ENCODE assay signal across 2 cellular contexts in the genomic region with DNA sequence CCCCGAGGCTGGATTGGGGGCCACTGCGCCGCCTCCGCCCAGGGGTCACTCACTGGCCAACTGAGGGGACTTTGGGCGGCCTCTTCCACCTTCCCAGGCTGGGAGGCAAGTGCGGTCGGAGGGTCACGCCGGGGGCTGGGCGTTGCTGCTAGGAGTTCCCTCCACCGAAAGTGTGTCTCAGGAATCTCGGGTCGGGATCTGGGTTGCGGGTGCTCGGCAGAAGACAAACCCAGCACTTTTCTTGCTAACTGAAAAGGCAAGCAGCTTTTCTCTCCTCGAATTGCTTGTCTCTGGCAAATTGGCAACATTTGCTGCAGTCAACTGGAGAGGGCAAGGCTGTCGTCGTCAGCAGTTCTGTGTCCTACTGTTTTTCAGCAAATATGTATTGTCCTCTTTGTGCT.
TF ChIP-seq lines count a peak whose summit lies in the region.

No MANE protein-coding gene starts in this region.

TF ChIP-seq in Ishikawa, 13 proteins besides CTCF, POLR2A, EP300 and RAD21 (continued from another document):
- TF ChIP-seq, protein P1, sequence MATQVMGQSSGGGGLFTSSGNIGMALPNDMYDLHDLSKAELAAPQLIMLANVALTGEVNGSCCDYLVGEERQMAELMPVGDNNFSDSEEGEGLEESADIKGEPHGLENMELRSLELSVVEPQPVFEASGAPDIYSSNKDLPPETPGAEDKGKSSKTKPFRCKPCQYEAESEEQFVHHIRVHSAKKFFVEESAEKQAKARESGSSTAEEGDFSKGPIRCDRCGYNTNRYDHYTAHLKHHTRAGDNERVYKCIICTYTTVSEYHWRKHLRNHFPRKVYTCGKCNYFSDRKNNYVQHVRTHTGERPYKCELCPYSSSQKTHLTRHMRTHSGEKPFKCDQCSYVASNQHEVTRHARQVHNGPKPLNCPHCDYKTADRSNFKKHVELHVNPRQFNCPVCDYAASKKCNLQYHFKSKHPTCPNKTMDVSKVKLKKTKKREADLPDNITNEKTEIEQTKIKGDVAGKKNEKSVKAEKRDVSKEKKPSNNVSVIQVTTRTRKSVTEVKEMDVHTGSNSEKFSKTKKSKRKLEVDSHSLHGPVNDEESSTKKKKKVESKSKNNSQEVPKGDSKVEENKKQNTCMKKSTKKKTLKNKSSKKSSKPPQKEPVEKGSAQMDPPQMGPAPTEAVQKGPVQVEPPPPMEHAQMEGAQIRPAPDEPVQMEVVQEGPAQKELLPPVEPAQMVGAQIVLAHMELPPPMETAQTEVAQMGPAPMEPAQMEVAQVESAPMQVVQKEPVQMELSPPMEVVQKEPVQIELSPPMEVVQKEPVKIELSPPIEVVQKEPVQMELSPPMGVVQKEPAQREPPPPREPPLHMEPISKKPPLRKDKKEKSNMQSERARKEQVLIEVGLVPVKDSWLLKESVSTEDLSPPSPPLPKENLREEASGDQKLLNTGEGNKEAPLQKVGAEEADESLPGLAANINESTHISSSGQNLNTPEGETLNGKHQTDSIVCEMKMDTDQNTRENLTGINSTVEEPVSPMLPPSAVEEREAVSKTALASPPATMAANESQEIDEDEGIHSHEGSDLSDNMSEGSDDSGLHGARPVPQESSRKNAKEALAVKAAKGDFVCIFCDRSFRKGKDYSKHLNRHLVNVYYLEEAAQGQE (IDR thresholded peaks at IDR 0.05; ENCODE audit: low read depth) = no peak
- TF ChIP-seq CREB1 (IDR thresholded peaks at IDR 0.05; ENCODE audit: low read depth) (no peak), TEAD4 (IDR thresholded peaks at IDR 0.05) (no peak), MAX (IDR thresholded peaks at IDR 0.05) (peak; percentile 5; the same call in 1 of the 2 replicates)

TF ChIP-seq in K562, 482 proteins besides CTCF, POLR2A, EP300 and RAD21 (continued from another document):
- TF ChIP-seq MAZ (CRISPR knock-in tag; conservative IDR thresholded peaks at IDR 0.05 in 1 of 2, IDR thresholded peaks at IDR 0.05 in 1 of 2) (peak in 1 of 2 experiments; percentile 3; a peak in 1 of 4 replicates), DPF2 (IDR thresholded peaks at IDR 0.05) (peak; percentile 36; the same call in 1 of the 2 replicates), NCOA1 (IDR thresholded peaks at IDR 0.05; ENCODE audit: low read depth) (no peak), ZNF316 (IDR thresholded peaks at IDR 0.05) (peak; percentile 30; the same call in 1 of the 2 replicates), NFYB (IDR thresholded peaks at IDR 0.05; ENCODE audit: extremely low read depth, insufficient read length) (no peak), NFIX (CRISPR knock-in tag; IDR thresholded peaks at IDR 0.05; ENCODE audit: low read depth) (no peak), NR1H2 (CRISPR knock-in tag; IDR thresholded peaks at IDR 0.05) (no peak), PHF8 (IDR thresholded peaks at IDR 0.05; ENCODE audit: borderline replicate concordance, low read length) (peak; percentile 28; the same call in 1 of the 2 replicates), MCM2 (IDR thresholded peaks at IDR 0.05; ENCODE audit: low read depth) (no peak)
- TF ChIP-seq, protein P2, sequence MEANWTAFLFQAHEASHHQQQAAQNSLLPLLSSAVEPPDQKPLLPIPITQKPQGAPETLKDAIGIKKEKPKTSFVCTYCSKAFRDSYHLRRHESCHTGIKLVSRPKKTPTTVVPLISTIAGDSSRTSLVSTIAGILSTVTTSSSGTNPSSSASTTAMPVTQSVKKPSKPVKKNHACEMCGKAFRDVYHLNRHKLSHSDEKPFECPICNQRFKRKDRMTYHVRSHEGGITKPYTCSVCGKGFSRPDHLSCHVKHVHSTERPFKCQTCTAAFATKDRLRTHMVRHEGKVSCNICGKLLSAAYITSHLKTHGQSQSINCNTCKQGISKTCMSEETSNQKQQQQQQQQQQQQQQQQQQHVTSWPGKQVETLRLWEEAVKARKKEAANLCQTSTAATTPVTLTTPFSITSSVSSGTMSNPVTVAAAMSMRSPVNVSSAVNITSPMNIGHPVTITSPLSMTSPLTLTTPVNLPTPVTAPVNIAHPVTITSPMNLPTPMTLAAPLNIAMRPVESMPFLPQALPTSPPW (CRISPR knock-in tag; IDR thresholded peaks at IDR 0.05) = peak; percentile 57
- TF ChIP-seq, protein P3, sequence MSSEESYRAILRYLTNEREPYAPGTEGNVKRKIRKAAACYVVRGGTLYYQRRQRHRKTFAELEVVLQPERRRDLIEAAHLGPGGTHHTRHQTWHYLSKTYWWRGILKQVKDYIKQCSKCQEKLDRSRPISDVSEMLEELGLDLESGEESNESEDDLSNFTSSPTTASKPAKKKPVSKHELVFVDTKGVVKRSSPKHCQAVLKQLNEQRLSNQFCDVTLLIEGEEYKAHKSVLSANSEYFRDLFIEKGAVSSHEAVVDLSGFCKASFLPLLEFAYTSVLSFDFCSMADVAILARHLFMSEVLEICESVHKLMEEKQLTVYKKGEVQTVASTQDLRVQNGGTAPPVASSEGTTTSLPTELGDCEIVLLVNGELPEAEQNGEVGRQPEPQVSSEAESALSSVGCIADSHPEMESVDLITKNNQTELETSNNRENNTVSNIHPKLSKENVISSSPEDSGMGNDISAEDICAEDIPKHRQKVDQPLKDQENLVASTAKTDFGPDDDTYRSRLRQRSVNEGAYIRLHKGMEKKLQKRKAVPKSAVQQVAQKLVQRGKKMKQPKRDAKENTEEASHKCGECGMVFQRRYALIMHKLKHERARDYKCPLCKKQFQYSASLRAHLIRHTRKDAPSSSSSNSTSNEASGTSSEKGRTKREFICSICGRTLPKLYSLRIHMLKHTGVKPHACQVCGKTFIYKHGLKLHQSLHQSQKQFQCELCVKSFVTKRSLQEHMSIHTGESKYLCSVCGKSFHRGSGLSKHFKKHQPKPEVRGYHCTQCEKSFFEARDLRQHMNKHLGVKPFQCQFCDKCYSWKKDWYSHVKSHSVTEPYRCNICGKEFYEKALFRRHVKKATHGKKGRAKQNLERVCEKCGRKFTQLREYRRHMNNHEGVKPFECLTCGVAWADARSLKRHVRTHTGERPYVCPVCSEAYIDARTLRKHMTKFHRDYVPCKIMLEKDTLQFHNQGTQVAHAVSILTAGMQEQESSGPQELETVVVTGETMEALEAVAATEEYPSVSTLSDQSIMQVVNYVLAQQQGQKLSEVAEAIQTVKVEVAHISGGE (CRISPR knock-in tag; IDR thresholded peaks at IDR 0.05) = 0 out of 6 replicates have a peak, but pooled peaks of 1 of the 3 experiments have one; percentile 26
- TF ChIP-seq, protein P4, sequence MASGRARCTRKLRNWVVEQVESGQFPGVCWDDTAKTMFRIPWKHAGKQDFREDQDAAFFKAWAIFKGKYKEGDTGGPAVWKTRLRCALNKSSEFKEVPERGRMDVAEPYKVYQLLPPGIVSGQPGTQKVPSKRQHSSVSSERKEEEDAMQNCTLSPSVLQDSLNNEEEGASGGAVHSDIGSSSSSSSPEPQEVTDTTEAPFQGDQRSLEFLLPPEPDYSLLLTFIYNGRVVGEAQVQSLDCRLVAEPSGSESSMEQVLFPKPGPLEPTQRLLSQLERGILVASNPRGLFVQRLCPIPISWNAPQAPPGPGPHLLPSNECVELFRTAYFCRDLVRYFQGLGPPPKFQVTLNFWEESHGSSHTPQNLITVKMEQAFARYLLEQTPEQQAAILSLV (tag; IDR thresholded peaks at IDR 0.05) = no peak
TF ChIP-seq in K562: peak in this region for 6.
